ENCODE assay signal across 2 cellular contexts in genomic region chr11:34869425-34869824, GRCh38.
TF ChIP-seq lines count a peak whose summit lies in the region.

No MANE protein-coding gene starts in this region.

TF ChIP-seq in IMR-90, 13 proteins besides CTCF, POLR2A, EP300 and RAD21:
- TF ChIP-seq BHLHE40 (IDR thresholded peaks at IDR 0.05; ENCODE audit: low read depth, low read length): no peak
- TF ChIP-seq USF2 (IDR thresholded peaks at IDR 0.05; ENCODE audit: low read depth, low read length): no peak
- TF ChIP-seq MAFK (IDR thresholded peaks at IDR 0.05; ENCODE audit: low read depth, low read length): no peak
- TF ChIP-seq MXI1 (IDR thresholded peaks at IDR 0.05; ENCODE audit: borderline replicate concordance, low read depth, low read length): no peak
- no peak for TF ChIP-seq MAZ (IDR thresholded peaks at IDR 0.05; ENCODE audit: borderline replicate concordance, low read depth, low read length)
- TF ChIP-seq FOS (IDR thresholded peaks at IDR 0.05; ENCODE audit: low read depth, low read length): no peak
- TF ChIP-seq RCOR1 (IDR thresholded peaks at IDR 0.05; ENCODE audit: insufficient replicate concordance, low read length): no peak
- no peak for TF ChIP-seq CHD1 (IDR thresholded peaks at IDR 0.05; ENCODE audit: low read depth, low read length)
- TF ChIP-seq CEBPB (IDR thresholded peaks at IDR 0.05; ENCODE audit: low read depth, low read length): no peak
- TF ChIP-seq, protein P1, sequence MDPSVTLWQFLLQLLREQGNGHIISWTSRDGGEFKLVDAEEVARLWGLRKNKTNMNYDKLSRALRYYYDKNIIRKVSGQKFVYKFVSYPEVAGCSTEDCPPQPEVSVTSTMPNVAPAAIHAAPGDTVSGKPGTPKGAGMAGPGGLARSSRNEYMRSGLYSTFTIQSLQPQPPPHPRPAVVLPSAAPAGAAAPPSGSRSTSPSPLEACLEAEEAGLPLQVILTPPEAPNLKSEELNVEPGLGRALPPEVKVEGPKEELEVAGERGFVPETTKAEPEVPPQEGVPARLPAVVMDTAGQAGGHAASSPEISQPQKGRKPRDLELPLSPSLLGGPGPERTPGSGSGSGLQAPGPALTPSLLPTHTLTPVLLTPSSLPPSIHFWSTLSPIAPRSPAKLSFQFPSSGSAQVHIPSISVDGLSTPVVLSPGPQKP (IDR thresholded peaks at IDR 0.05; ENCODE audit: borderline replicate concordance, low read depth, low read length): no peak
- no peak for TF ChIP-seq NFE2L2 (IDR thresholded peaks at IDR 0.05; ENCODE audit: low read depth, low read length)
- TF ChIP-seq RFX5 (IDR thresholded peaks at IDR 0.05; ENCODE audit: low read depth, low read length): no peak
- TF ChIP-seq SMC3 (IDR thresholded peaks at IDR 0.05; ENCODE audit: low read depth, low read length): no peak

TF ChIP-seq in WTC11, 78 proteins besides CTCF, POLR2A, EP300 and RAD21:
- no peak for TF ChIP-seq GABPB1 (CRISPR knock-in tag; IDR thresholded peaks at IDR 0.05)
- no peak for TF ChIP-seq NFATC4 (CRISPR knock-in tag; IDR thresholded peaks at IDR 0.05)
- no peak for TF ChIP-seq ZNF121 (CRISPR knock-in tag; IDR thresholded peaks at IDR 0.05)
- TF ChIP-seq ESRRA (CRISPR knock-in tag; IDR thresholded peaks at IDR 0.05; ENCODE audit: borderline replicate concordance): no peak
- TF ChIP-seq, protein P2, sequence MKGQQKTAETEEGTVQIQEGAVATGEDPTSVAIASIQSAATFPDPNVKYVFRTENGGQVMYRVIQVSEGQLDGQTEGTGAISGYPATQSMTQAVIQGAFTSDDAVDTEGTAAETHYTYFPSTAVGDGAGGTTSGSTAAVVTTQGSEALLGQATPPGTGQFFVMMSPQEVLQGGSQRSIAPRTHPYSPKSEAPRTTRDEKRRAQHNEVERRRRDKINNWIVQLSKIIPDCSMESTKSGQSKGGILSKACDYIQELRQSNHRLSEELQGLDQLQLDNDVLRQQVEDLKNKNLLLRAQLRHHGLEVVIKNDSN (CRISPR knock-in tag; IDR thresholded peaks at IDR 0.05): no peak
- TF ChIP-seq, protein P3, sequence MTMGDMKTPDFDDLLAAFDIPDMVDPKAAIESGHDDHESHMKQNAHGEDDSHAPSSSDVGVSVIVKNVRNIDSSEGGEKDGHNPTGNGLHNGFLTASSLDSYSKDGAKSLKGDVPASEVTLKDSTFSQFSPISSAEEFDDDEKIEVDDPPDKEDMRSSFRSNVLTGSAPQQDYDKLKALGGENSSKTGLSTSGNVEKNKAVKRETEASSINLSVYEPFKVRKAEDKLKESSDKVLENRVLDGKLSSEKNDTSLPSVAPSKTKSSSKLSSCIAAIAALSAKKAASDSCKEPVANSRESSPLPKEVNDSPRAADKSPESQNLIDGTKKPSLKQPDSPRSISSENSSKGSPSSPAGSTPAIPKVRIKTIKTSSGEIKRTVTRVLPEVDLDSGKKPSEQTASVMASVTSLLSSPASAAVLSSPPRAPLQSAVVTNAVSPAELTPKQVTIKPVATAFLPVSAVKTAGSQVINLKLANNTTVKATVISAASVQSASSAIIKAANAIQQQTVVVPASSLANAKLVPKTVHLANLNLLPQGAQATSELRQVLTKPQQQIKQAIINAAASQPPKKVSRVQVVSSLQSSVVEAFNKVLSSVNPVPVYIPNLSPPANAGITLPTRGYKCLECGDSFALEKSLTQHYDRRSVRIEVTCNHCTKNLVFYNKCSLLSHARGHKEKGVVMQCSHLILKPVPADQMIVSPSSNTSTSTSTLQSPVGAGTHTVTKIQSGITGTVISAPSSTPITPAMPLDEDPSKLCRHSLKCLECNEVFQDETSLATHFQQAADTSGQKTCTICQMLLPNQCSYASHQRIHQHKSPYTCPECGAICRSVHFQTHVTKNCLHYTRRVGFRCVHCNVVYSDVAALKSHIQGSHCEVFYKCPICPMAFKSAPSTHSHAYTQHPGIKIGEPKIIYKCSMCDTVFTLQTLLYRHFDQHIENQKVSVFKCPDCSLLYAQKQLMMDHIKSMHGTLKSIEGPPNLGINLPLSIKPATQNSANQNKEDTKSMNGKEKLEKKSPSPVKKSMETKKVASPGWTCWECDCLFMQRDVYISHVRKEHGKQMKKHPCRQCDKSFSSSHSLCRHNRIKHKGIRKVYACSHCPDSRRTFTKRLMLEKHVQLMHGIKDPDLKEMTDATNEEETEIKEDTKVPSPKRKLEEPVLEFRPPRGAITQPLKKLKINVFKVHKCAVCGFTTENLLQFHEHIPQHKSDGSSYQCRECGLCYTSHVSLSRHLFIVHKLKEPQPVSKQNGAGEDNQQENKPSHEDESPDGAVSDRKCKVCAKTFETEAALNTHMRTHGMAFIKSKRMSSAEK (CRISPR knock-in tag; IDR thresholded peaks at IDR 0.05; ENCODE audit: borderline replicate concordance): no peak
- no peak for TF ChIP-seq CBFB (CRISPR knock-in tag; IDR thresholded peaks at IDR 0.05; ENCODE audit: low read depth)
- no peak for TF ChIP-seq PRDM15 (CRISPR knock-in tag; IDR thresholded peaks at IDR 0.05)
- TF ChIP-seq, protein P4, sequence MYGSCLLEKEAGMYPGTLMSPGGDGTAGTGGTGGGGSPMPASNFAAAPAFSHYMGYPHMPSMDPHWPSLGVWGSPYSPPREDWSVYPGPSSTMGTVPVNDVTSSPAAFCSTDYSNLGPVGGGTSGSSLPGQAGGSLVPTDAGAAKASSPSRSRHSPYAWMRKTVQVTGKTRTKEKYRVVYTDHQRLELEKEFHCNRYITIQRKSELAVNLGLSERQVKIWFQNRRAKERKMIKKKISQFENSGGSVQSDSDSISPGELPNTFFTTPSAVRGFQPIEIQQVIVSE (CRISPR knock-in tag; IDR thresholded peaks at IDR 0.05; ENCODE audit: borderline replicate concordance): no peak
- TF ChIP-seq, protein P5, sequence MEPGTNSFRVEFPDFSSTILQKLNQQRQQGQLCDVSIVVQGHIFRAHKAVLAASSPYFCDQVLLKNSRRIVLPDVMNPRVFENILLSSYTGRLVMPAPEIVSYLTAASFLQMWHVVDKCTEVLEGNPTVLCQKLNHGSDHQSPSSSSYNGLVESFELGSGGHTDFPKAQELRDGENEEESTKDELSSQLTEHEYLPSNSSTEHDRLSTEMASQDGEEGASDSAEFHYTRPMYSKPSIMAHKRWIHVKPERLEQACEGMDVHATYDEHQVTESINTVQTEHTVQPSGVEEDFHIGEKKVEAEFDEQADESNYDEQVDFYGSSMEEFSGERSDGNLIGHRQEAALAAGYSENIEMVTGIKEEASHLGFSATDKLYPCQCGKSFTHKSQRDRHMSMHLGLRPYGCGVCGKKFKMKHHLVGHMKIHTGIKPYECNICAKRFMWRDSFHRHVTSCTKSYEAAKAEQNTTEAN (CRISPR knock-in tag; IDR thresholded peaks at IDR 0.05): no peak
- TF ChIP-seq TCF7 (CRISPR knock-in tag; IDR thresholded peaks at IDR 0.05; ENCODE audit: low read depth): no peak
- no peak for TF ChIP-seq PRRX2 (CRISPR knock-in tag; IDR thresholded peaks at IDR 0.05)
- TF ChIP-seq CREB1 (CRISPR knock-in tag; IDR thresholded peaks at IDR 0.05): no peak
- TF ChIP-seq ZNF396 (CRISPR knock-in tag; IDR thresholded peaks at IDR 0.05; ENCODE audit: borderline replicate concordance): no peak
- TF ChIP-seq IRF2 (CRISPR knock-in tag; IDR thresholded peaks at IDR 0.05; ENCODE audit: borderline replicate concordance, low read depth): no peak
TF ChIP-seq in WTC11: peak in this region for 0.
